In the genomic region with DNA sequence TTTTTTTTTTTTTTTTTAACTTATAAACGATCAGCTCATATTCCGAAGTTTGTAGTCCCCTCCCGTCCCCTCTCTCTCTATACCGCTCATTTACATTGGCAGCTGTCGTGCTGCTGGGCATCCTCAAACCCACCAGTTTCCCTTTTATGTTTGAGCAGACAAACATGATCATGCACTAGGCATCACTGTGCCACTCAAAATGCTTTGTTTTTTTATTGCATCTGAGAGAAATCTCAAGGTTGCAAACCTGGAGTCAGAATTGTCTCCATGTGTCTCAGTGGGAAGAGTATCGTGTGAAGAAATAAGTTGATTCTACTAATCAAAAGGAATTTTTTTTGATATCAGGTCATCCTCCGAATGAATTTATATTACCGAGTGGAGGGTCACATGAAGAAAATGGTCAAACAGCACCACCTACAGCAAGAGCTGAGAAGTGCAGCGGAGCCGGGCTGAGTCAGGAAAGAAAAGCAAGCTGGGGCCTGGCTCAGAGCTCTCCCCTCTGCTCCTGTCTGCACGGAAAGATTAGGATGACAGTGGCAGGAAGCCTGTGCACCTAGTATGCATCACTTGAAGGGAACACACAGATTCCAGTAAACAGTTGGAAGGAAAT, we compare ENCODE assay signal across 9 cellular contexts. TPM values are rescaled to one million over a fixed set of nuclear protein-coding genes. Genes with fewer than 3 reads are reported as not detected.
DNase-seq lines count a peak whose midpoint lies in the region; ATAC-seq, FAIRE-seq and TF ChIP-seq lines count a peak whose summit lies in the region.
"Not testable (repeated sequence)": the region's sequence is repeated elsewhere in the genome, so short reads cannot be mapped to it uniquely, and the experiment has no call there.
"Had no signal": no experiment of that assay in that cellular context is flagged by ENCODE, and none has a peak within 500 bp of the region (broad histone marks: within the 10 kb centered on the region; RNA-seq: fewer than 3 reads in every experiment).

No MANE protein-coding gene starts in this region.

- not testable (repeated sequence) for H3K4me3 Mint-ChIP-seq in GM23338

- POLR2A ChIA-PET in BJ (lab: Charles Lee); SK-N-SH (lab: Yijun Ruan, JAX): not testable (repeated sequence)

- H3K4me2 ChIP-seq in GM23338, result not testable (repeated sequence)
- peak overlapping the region; percentile 74; the same call in 1 of the 2 replicates for H3K4me2 ChIP-seq in SK-N-SH

- not testable (repeated sequence) for H3K27me3 ChIP-seq in BJ (ENCODE audit: control insufficient read depth, insufficient read depth, low read length); SK-N-SH (ENCODE audit: insufficient read depth); bronchial epithelial cell (ENCODE audit: control insufficient read depth, insufficient read depth, low read length); kidney epithelial cell (ENCODE audit: control insufficient read depth, insufficient read depth, low read length)
- peaks cover 74% of the 10 kb centered on the region for H3K27me3 ChIP-seq in GM23338 (ENCODE audit: insufficient read depth)

- not testable (repeated sequence) for H3K79me2 ChIP-seq in GM23338 (replicated peaks; ENCODE audit: insufficient read depth); SK-N-SH (ENCODE audit: insufficient read depth)

- H3K4me1 ChIP-seq in GM23338 (ENCODE audit: insufficient read depth); SK-N-SH (ENCODE audit: control insufficient read depth in 1 of 2, insufficient read depth in 2 of 2, low read depth in 1 of 2, low read length in 1 of 2): not testable (repeated sequence)

- DNase-seq in BJ (ENCODE audit: low read depth); GM23338 (ENCODE audit: low spot score); SK-N-SH; bronchial epithelial cell (ENCODE audit: low read depth); kidney epithelial cell (ENCODE audit: low read depth): not testable (repeated sequence)
- DNase-seq in retina, result peak; percentile 6

- H3K9ac ChIP-seq in SK-N-SH, result not testable (repeated sequence)

- WGBS in SK-N-SH (ENCODE audit: low lambda C conversion rate), result 3% methylated on average over 10 of the region's 11 CpGs

- H3K36me3 ChIP-seq in BJ (ENCODE audit: control insufficient read depth, insufficient read depth, low read length); GM23338 (ENCODE audit: insufficient read depth); SK-N-SH (replicated peaks in 1 of 2; ENCODE audit: control insufficient read depth in 1 of 2, insufficient read depth in 2 of 2, low read length in 1 of 2); bronchial epithelial cell (ENCODE audit: control insufficient read depth, insufficient read depth, low read length); kidney epithelial cell (ENCODE audit: control insufficient read depth, insufficient read depth, low read length): not testable (repeated sequence)

- not testable (repeated sequence) for TF ChIP-seq EP300 in SK-N-SH (IDR thresholded peaks at IDR 0.05; ENCODE audit: borderline replicate concordance in 1 of 2, low read depth in 1 of 2, low read length in 1 of 2)

- H3K27me3 Mint-ChIP-seq in GM23338 (ENCODE audit: insufficient read depth, low read depth, poor library complexity), result peaks cover 37% of the 10 kb centered on the region

- CTCF ChIA-PET in BJ (lab: Yijun Ruan, JAX); SK-N-SH (lab: Yijun Ruan, JAX): not testable (repeated sequence)

- not testable (repeated sequence) for H3K36me3 Mint-ChIP-seq in GM23338 (ENCODE audit: low read depth)

- peak; percentile 25; the same call in 1 of the 2 replicates for TF ChIP-seq CTCF in BJ (IDR thresholded peaks at IDR 0.05; ENCODE audit: insufficient read depth, low read depth, low read length)
- peak in 1 of 2 experiments; percentile 45; a peak in 2 of 4 replicates for TF ChIP-seq CTCF in GM23338 (conservative IDR thresholded peaks at IDR 0.05; ENCODE audit: low read depth in 2 of 2)
- TF ChIP-seq CTCF in SK-N-SH (IDR thresholded peaks at IDR 0.05), result peak; percentile 45
- TF ChIP-seq CTCF in bronchial epithelial cell (IDR thresholded peaks at IDR 0.05; ENCODE audit: insufficient read depth, low read length, severe bottlenecking), result peak; percentile 23
- peak; percentile 22 for TF ChIP-seq CTCF in kidney epithelial cell (IDR thresholded peaks at IDR 0.05; ENCODE audit: insufficient read depth, low read length, poor library complexity, severe bottlenecking)

- TF ChIP-seq RAD21 in SK-N-SH (IDR thresholded peaks at IDR 0.05; ENCODE audit: low read length), result peak; percentile 26; the same call in 1 of the 2 replicates

- not testable (repeated sequence) for FAIRE-seq in bronchial epithelial cell (lab: Jason Lieb, UNC)

- H2AFZ ChIP-seq in GM23338, result not testable (repeated sequence)
- 0 out of 2 replicates have a peak overlapping the region, but pooled peaks have one; percentile 72 for H2AFZ ChIP-seq in SK-N-SH (ENCODE audit: low read depth)

- not testable (repeated sequence) for H3K27ac ChIP-seq in GM23338 (ENCODE audit: low read depth); SK-N-SH (ENCODE audit: low read depth in 2 of 2, low read length in 1 of 2)

- not testable (repeated sequence) for H3K9me3 Mint-ChIP-seq in GM23338

- not testable (repeated sequence) for H3K9me3 ChIP-seq in SK-N-SH

- not testable (repeated sequence) for H3K4me1 Mint-ChIP-seq in GM23338

- H3K4me3 ChIP-seq in BJ (ENCODE audit: low read depth, low read length); GM23338; SK-N-SH (ENCODE audit: low read depth in 2 of 2, low read length in 1 of 2); bronchial epithelial cell (ENCODE audit: low read depth, low read length); kidney epithelial cell (ENCODE audit: low read depth, low read length): not testable (repeated sequence)

- not testable (repeated sequence) for H3F3A ChIP-seq in GM23338 (replicated peaks; ENCODE audit: low read depth); SK-N-SH (replicated peaks; ENCODE audit: insufficient read depth)

- ATAC-seq in GM18909 (IDR thresholded peaks at IDR 0.05; ENCODE audit: poor library complexity, unreplicated experiment) (peak; percentile 75), GM23338 (peak; percentile 88), HG03196 (IDR thresholded peaks at IDR 0.05; ENCODE audit: unreplicated experiment) (peak; percentile 72)

- H3K27ac Mint-ChIP-seq in GM23338, result not testable (repeated sequence)

- not testable (repeated sequence) for H3K9me2 ChIP-seq in GM23338 (ENCODE audit: insufficient read depth); SK-N-SH

- H4K20me1 ChIP-seq in GM23338 (replicated peaks; ENCODE audit: insufficient read depth); SK-N-SH (ENCODE audit: insufficient read depth): not testable (repeated sequence)

RNA-seq across cellular contexts. Expression of a gene that starts 39.9 kb away (rescaled TPM):
- not detected in 2 replicates for polyA plus RNA-seq in BJ (2011; rRNA removed)
- not detected in 2 replicates for polyA minus RNA-seq in BJ (2011; rRNA and poly(A)+ RNA removed)
- 0.21 TPM in 1 of 2 replicates, not detected in the other for total RNA-seq in GM23338 (2014; rRNA removed; shearing (Covaris generic))
- polyA plus RNA-seq in GM23338 (2016; fragmentation: Nextera tagmentation; extraction: Ambion mirVana), result not detected in 2 replicates
- 0.05 TPM in 1 of 2 replicates, not detected in the other for polyA plus RNA-seq in SK-N-SH (2012; rRNA removed)
- polyA plus RNA-seq in SK-N-SH (2012; cell fraction: cytosol; rRNA removed), result 0.03 TPM in 1 of 2 replicates, not detected in the other
- 0.07 and 0.10 TPM in 2 replicates for polyA plus RNA-seq in SK-N-SH (2012; cell fraction: nucleus; rRNA removed)
- total RNA-seq in bronchial epithelial cell, result 0.13 TPM in 1 of 2 replicates, not detected in the other
- total RNA-seq in kidney epithelial cell, result not detected in 2 replicates
- total RNA-seq: activated CD4-positive, alpha-beta T cell treated with anti-CD3 and anti-CD28 coated beads, Interleukin-2, amount 10 ng/mL, durations not matched to agents 7 days and 5 days had no signal
